ENCODE assay signal across 8 cellular contexts in the genomic region with DNA sequence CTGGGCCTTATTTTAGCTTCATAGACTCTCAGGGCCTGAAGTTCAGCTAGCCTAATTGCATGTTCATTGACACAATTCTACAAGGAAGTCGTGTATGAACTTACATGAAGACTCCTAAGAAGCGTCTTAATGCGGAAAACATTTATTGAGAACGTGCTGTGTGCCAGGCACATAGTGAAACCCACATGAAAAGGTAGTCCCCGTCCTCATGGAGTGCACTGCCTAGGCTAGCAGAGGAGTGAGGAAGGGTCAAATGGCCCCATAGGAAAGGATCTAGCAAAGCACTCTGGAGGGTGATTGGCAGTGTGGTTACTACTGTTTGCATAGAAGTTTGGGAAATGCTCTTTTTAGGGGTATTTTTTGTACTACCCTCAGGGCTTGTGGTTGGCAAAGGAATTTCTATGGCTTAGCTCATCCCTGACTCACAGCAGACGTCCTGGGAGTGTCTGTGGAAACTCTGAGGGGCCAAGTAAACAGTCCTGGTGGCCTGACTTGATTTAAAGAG. TPM values are rescaled to one million over a fixed set of nuclear protein-coding genes. Genes with fewer than 3 reads are reported as not detected.
DNase-seq lines count a peak whose midpoint lies in the region; ATAC-seq and TF ChIP-seq lines count a peak whose summit lies in the region.

No MANE protein-coding gene starts in this region.

- H3K27me3 ChIP-seq in HCT116 (ENCODE audit: insufficient read depth, low read length) (no peaks in the 10 kb centered on the region), fibroblast of lung (ENCODE audit: control insufficient read depth, insufficient read depth, low read length) (no peaks in the 10 kb centered on the region), gastrocnemius medialis (no peaks in the 10 kb centered on the region)

- H3K9ac ChIP-seq in HCT116 (ENCODE audit: low read length) (peak overlapping the region; percentile 83), fibroblast of lung (ENCODE audit: insufficient read depth, low read length) (peak overlapping the region; percentile 51)

- TF ChIP-seq RAD21 in HCT116 (IDR thresholded peaks at IDR 0.05; ENCODE audit: low read depth): no peak

- H2AFZ ChIP-seq in HCT116 (ENCODE audit: low read depth, low read length, poor library complexity, severe bottlenecking) (no peak overlapping the region), fibroblast of lung (ENCODE audit: low read length) (no peak overlapping the region)

- CTCF ChIA-PET in HCT116 (lab: Charles Lee) (interaction anchor here (1.0 to 5.2 kb wide), 7 partner anchors 10 to 328 kb away, joined by 3 to 64 read pairs (median 23); no protein-coding TSS in a partner anchor), GM10248 (lab: Yijun Ruan, JAX) (interaction anchor here (1.0 to 11.9 kb wide), 11 partner anchors 8 to 356 kb away, joined by 3 to 182 read pairs (median 40); no protein-coding TSS in a partner anchor)

- DNase-seq in HCT116 (ENCODE audit: low read depth, low spot score) (peak; percentile 85), T1000 (lab: John Stamatoyannopoulos, UW) (peak; percentile 66), fibroblast of lung (ENCODE audit: low read depth in 2 of 2) (peak; percentile 93 to 94), gastrocnemius medialis (no peak), activated gamma-delta T cell (lab: John Stamatoyannopoulos, UW) (no peak), GM10248 (ENCODE audit: extremely low spot score) (no peak), NCI-H526 treated with DMSO at 0.1 percent for 48 hours (lab: John Stamatoyannopoulos, UW) (no peak)

- TF ChIP-seq CTCF in HCT116 (IDR thresholded peaks at IDR 0.05 in 2 of 3, conservative IDR thresholded peaks at IDR 0.05 in 1 of 3; ENCODE audit: borderline replicate concordance in 1 of 3, insufficient read depth in 1 of 3, low read depth in 2 of 3, low read length in 2 of 3): no peak
- no peak for TF ChIP-seq CTCF in fibroblast of lung (conservative IDR thresholded peaks at IDR 0.05 in 1 of 2, IDR thresholded peaks at IDR 0.05 in 1 of 2; ENCODE audit: low read depth in 1 of 2, low read length in 2 of 2)
- TF ChIP-seq CTCF in gastrocnemius medialis (IDR thresholded peaks at IDR 0.05 in 4 of 5, conservative IDR thresholded peaks at IDR 0.05 in 1 of 5): no peak
- no peak for TF ChIP-seq CTCF in GM10248 (IDR thresholded peaks at IDR 0.05; ENCODE audit: control extremely low read depth, extremely low read depth, low read depth, missing control alignments)

- H3K9me3 ChIP-seq in HCT116 (ENCODE audit: control insufficient read depth in 1 of 2, insufficient read depth in 1 of 2, low read depth in 1 of 2, low read length in 2 of 2) (no peaks in the 10 kb centered on the region), fibroblast of lung (ENCODE audit: control insufficient read depth, insufficient read depth, low read depth, low read length) (no peaks in the 10 kb centered on the region), gastrocnemius medialis (no peaks in the 10 kb centered on the region)

- H3K4me1 ChIP-seq in HCT116 (ENCODE audit: control insufficient read depth in 1 of 2, insufficient read depth in 2 of 2, low read length in 2 of 2) (peaks cover 21 to 43% of the 10 kb centered on the region in 2 experiments), fibroblast of lung (ENCODE audit: control insufficient read depth, extremely low read depth, insufficient read depth, low read length) (peaks cover 15% of the 10 kb centered on the region), gastrocnemius medialis (peaks cover 37% of the 10 kb centered on the region in 2 donors)

- H3K27ac ChIP-seq in HCT116 (ENCODE audit: low read depth, low read length): peak overlapping the region; percentile 73
- peak overlapping the region; percentile 93 for H3K27ac ChIP-seq in fibroblast of lung (ENCODE audit: insufficient read depth, low read length)
- H3K27ac ChIP-seq in gastrocnemius medialis: peak overlapping the region; percentile 87 to 96 (median 92)

- in situ Hi-C loops in gastrocnemius medialis (cut with MboI; ENCODE audit: low sequenced_read_pairs in 4 of 4): loop anchor here in 2 of 4 donors (10.0 kb wide), 1 partner anchor 61 kb away; no protein-coding TSS in a partner anchor

- peak overlapping the region; percentile 58 to 77 for H3K4me3 ChIP-seq in HCT116 (replicated peaks in 1 of 2; ENCODE audit: low read depth in 1 of 2, low read length in 2 of 2)
- peak overlapping the region in 2 of 4 experiments; percentile 47 to 51 for H3K4me3 ChIP-seq in fibroblast of lung (replicated peaks in 1 of 4; ENCODE audit: control extremely low read depth in 1 of 4, insufficient read depth in 1 of 4, low read depth in 3 of 4, low read length in 4 of 4)
- H3K4me3 ChIP-seq in gastrocnemius medialis: peak overlapping the region; percentile 64 to 97 (median 90)

- H3K9me2 ChIP-seq in HCT116 (ENCODE audit: insufficient read depth): no peaks in the 10 kb centered on the region

- RAD21 ChIA-PET in HCT116 (lab: Charles Lee; ENCODE audit: low non-redundant PET in 1 of 2, low total read pairs in 2 of 2, uncharacterized antibody in 2 of 2, unreplicated experiment in 2 of 2): interaction anchor here in 1 of 2 experiments (0.6 kb wide), 1 partner anchor 95 kb away, joined by 3 read pairs; no protein-coding TSS in a partner anchor

- peak overlapping the region; percentile 92 for H3K4me2 ChIP-seq in HCT116 (ENCODE audit: low read length)
- peak overlapping the region; percentile 84 for H3K4me2 ChIP-seq in fibroblast of lung (ENCODE audit: extremely low read depth, insufficient read depth, low read length)

- H4K20me1 ChIP-seq in HCT116 (ENCODE audit: insufficient read depth): peaks cover 7% of the 10 kb centered on the region; the same call in 1 of the 2 replicates
- H4K20me1 ChIP-seq in fibroblast of lung (ENCODE audit: control insufficient read depth, extremely low read depth, insufficient read depth, low read length): no peaks in the 10 kb centered on the region

- peaks cover 38% of the 10 kb centered on the region for H3K79me2 ChIP-seq in HCT116 (ENCODE audit: insufficient read depth, low read length)
- H3K79me2 ChIP-seq in fibroblast of lung (ENCODE audit: control insufficient read depth, insufficient read depth, low read length): peaks cover 38% of the 10 kb centered on the region

- no TSS peak for BruUV-seq in HCT116 (replicated peaks; lab: Mats Ljungman, UMichigan)

- H3K36me3 ChIP-seq in HCT116 (ENCODE audit: control insufficient read depth in 1 of 2, insufficient read depth in 2 of 2, low read length in 2 of 2) (no peaks in the 10 kb centered on the region), fibroblast of lung (ENCODE audit: control insufficient read depth, insufficient read depth, low read length) (no peaks in the 10 kb centered on the region), gastrocnemius medialis (no peaks in the 10 kb centered on the region)

- intact Hi-C loops in HCT116 (cut with micrococcal nuclease): no loop called here
- intact Hi-C loops in gastrocnemius medialis (cut with DNase I; ENCODE audit: low total_unique reads): loop anchor here (1.0 to 5.0 kb wide), 4 partner anchors 33 to 66 kb away; a partner anchor contains a TSS

- POLR2A ChIA-PET in HCT116 (lab: Charles Lee) (interaction anchor here (1.0 to 1.6 kb wide), 8 partner anchors 9 to 57 kb away, joined by 3 to 7 read pairs (median 4); no protein-coding TSS in a partner anchor), GM10248 (lab: Yijun Ruan, JAX) (interaction anchor here (0.6 to 0.9 kb wide), 3 partner anchors 24 to 74 kb away, joined by 3 read pairs; no protein-coding TSS in a partner anchor)

- no peak for TF ChIP-seq POLR2A in HCT116 (IDR thresholded peaks at IDR 0.05; ENCODE audit: borderline replicate concordance, extremely low read depth, insufficient read depth, insufficient read length)
- no peak for TF ChIP-seq POLR2A in gastrocnemius medialis (IDR thresholded peaks at IDR 0.05)

- peak; percentile 46 for ATAC-seq in HCT116
- no peak for ATAC-seq in gastrocnemius medialis
- no peak for ATAC-seq in HG03520 (IDR thresholded peaks at IDR 0.05; ENCODE audit: unreplicated experiment)

TF ChIP-seq in HCT116, 20 proteins besides CTCF, POLR2A, EP300 and RAD21 (continues in another document):
- TF ChIP-seq EZH2phosphoT487 (IDR thresholded peaks at IDR 0.05; ENCODE audit: borderline replicate concordance) (no peak), CEBPB (IDR thresholded peaks at IDR 0.05; ENCODE audit: low read depth) (peak; percentile 66), POLR2AphosphoS5 (IDR thresholded peaks at IDR 0.05; ENCODE audit: low read depth, low read length) (peak; percentile 38; the same call in 1 of the 2 replicates), ELF1 (IDR thresholded peaks at IDR 0.05; ENCODE audit: borderline replicate concordance, low read depth) (no peak), FOSL1 (IDR thresholded peaks at IDR 0.05; ENCODE audit: low read depth) (peak; percentile 94), ZNF274 (IDR thresholded peaks at IDR 0.05; ENCODE audit: low read depth, low read length) (no peak), SP1 (IDR thresholded peaks at IDR 0.05; ENCODE audit: low read depth) (peak; percentile 87), EZH2 (IDR thresholded peaks at IDR 0.05) (no peak), TCF7L2 (IDR thresholded peaks at IDR 0.05; ENCODE audit: borderline replicate concordance, extremely low read depth, insufficient read depth, insufficient read length) (peak; percentile 53)

RNA-seq across cellular contexts. Expression of a gene that starts 0.9 kb away (rescaled TPM):
- total RNA-seq in HCT116 (2021; ENCODE audit: unreplicated experiment) (90.9 TPM), fibroblast of lung (121 and 152 TPM in 2 replicates), gastrocnemius medialis (10 to 100 TPM; 26.5 to 32.9 (median 29.7) TPM)
- polyA plus RNA-seq in HCT116 (2012): 95.1 and 111 TPM in 2 replicates
- 226 and 372 TPM in 2 replicates for polyA plus RNA-seq in fibroblast of lung
- 152 and 229 TPM in 2 replicates for polyA plus RNA-seq in fibroblast of lung (2012)
- polyA minus RNA-seq in fibroblast of lung (ENCODE audit: low replicate concordance): 120 and 150 TPM in 2 replicates

RNA-seq across cellular contexts. Expression of a gene that starts 50.1 kb away (rescaled TPM):
- total RNA-seq in HCT116 (2021; ENCODE audit: unreplicated experiment) (75.4 TPM), fibroblast of lung (65.7 and 88.5 TPM in 2 replicates), gastrocnemius medialis (10 to 100 TPM in 3 of 4 donors, 1 to 10 TPM in 1; 9.6 to 21.4 (median 16.6) TPM)
- 75.6 and 102 TPM in 2 replicates for polyA plus RNA-seq in HCT116 (2012)
- 103 and 108 TPM in 2 replicates for polyA plus RNA-seq in fibroblast of lung
- polyA plus RNA-seq in fibroblast of lung (2012): 138 and 164 TPM in 2 replicates
- polyA minus RNA-seq in fibroblast of lung (ENCODE audit: low replicate concordance): 305 and 348 TPM in 2 replicates

Comparison
In these comparisons a context has a peak if more than half of its experiments do, and no peak if none do; other contexts are left out.
1. DNase-seq: peak in HCT116 (single experiment), T1000 (single experiment) and fibroblast of lung (2 of 2); none in gastrocnemius medialis (0 of 2), activated gamma-delta T cell (single experiment), GM10248 (single experiment) and NCI-H526 treated with DMSO at 0.1 percent for 48 hours (single experiment).
2. Peak in every context shown above with its lines, with median percentiles within 50 percentile points of each other: H3K27ac ChIP-seq.